In the genomic region with DNA sequence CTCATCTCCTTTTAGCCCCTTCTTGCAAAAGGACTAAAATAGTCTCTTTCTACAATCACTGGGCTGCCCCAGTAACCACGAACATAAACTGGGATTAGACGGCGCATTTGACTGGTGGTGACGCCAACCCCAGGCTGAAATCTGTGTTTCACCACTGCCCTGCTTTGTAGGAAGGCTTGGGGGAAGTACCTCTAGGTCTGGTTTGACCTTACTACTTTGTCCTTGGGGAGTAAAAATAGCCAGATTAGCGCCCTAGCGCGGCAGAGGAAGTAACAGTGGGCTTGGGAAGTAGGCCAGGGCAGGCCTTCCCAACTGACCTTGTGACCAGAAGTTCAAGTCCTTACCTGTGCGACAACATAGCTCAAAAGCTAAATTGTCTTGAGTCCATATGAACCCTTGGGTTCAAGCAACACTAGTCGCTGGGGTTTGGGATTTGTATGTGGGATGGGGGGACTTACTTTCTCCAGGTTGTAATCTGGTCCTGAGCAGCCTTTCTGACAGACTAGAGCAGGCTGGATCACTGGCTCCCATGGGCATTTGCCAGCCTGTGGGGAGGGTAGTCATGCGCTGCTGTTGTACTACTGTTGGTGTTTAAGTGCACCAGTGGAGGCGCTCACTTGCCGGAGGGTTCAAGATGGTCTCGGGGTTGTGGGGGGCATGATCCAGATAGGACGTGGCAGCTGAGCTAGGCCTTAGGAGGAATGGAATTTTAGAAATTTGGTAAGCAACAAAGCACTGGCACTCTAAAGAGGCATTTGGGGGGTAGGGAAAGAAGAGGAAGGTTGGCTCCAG, we compare ENCODE assay signal across 8 cellular contexts.
DNase-seq lines count a peak whose midpoint lies in the region; ATAC-seq lines count a peak whose summit lies in the region.

No MANE protein-coding gene starts in this region.

- peak; percentile 6 for ATAC-seq in HG03280 (IDR thresholded peaks at IDR 0.05; ENCODE audit: unreplicated experiment)
- peak; percentile 66 for ATAC-seq in stimulated activated naive B cell treated with anti-CD40 and anti-IgM and Interleukin-4, amounts not matched to agents 10 μg/mL and 1 μg/mL and 100 μg/mL, for 72 hours (replicated peaks)

- no peaks in the 10 kb centered on the region for H3K9me3 Mint-ChIP-seq in T-helper 2 cell treated with Interferon-gamma antibody and Interleukin-4, amounts not matched to agents 5 μg/mL and 100 μg/mL, for 36 hours
- no peaks in the 10 kb centered on the region for H3K9me3 Mint-ChIP-seq in stimulated activated naive B cell treated with anti-CD40 and anti-IgM and Interleukin-4, amounts not matched to agents 10 μg/mL and 1 μg/mL and 100 μg/mL, for 72 hours

- peak overlapping the region; percentile 85 for H3K4me3 Mint-ChIP-seq in T-helper 2 cell treated with Interferon-gamma antibody and Interleukin-4, amounts not matched to agents 5 μg/mL and 100 μg/mL, for 36 hours
- peak overlapping the region; percentile 88 to 89 for H3K4me3 Mint-ChIP-seq in stimulated activated naive B cell treated with anti-CD40 and anti-IgM and Interleukin-4, amounts not matched to agents 10 μg/mL and 1 μg/mL and 100 μg/mL, for 72 hours

- peak overlapping the region; percentile 91 for H3K27ac ChIP-seq in cingulate gyrus (ENCODE audit: low read depth, low read length)

- peak; percentile 52 for DNase-seq in NCI-H82 (lab: John Stamatoyannopoulos, UW)
- DNase-seq in NCI-H82 treated with DMSO at 0.1 percent for 48 hours (lab: John Stamatoyannopoulos, UW; ENCODE audit: unreplicated experiment) = no peak
- no peak for DNase-seq in T-helper 2 cell treated with Interferon-gamma antibody and Interleukin-4, amounts not matched to agents 5 μg/mL and 100 μg/mL, for 36 hours (ENCODE audit: low spot score)
- peak; percentile 52 for DNase-seq in left kidney (ENCODE audit: low read depth, low spot score)
- peak; percentile 74 for DNase-seq in stimulated activated naive B cell treated with anti-CD40 and anti-IgM and Interleukin-4, amounts not matched to agents 10 μg/mL and 1 μg/mL and 100 μg/mL, for 72 hours
- no peak for DNase-seq in GDM1 (lab: John Stamatoyannopoulos, UW)

- peaks cover 69% of the 10 kb centered on the region for H3K36me3 Mint-ChIP-seq in T-helper 2 cell treated with Interferon-gamma antibody and Interleukin-4, amounts not matched to agents 5 μg/mL and 100 μg/mL, for 36 hours (ENCODE audit: low read depth)
- H3K36me3 Mint-ChIP-seq in stimulated activated naive B cell treated with anti-CD40 and anti-IgM and Interleukin-4, amounts not matched to agents 10 μg/mL and 1 μg/mL and 100 μg/mL, for 72 hours = peaks cover 49 to 69% of the 10 kb centered on the region in 2 donors

- no peaks in the 10 kb centered on the region for H3K27me3 Mint-ChIP-seq in T-helper 2 cell treated with Interferon-gamma antibody and Interleukin-4, amounts not matched to agents 5 μg/mL and 100 μg/mL, for 36 hours (ENCODE audit: low read depth)
- no peaks in the 10 kb centered on the region for H3K27me3 Mint-ChIP-seq in stimulated activated naive B cell treated with anti-CD40 and anti-IgM and Interleukin-4, amounts not matched to agents 10 μg/mL and 1 μg/mL and 100 μg/mL, for 72 hours

- H3K27ac Mint-ChIP-seq in T-helper 2 cell treated with Interferon-gamma antibody and Interleukin-4, amounts not matched to agents 5 μg/mL and 100 μg/mL, for 36 hours = peak overlapping the region; percentile 95
- H3K27ac Mint-ChIP-seq in stimulated activated naive B cell treated with anti-CD40 and anti-IgM and Interleukin-4, amounts not matched to agents 10 μg/mL and 1 μg/mL and 100 μg/mL, for 72 hours = peak overlapping the region; percentile 97

- peaks cover 50% of the 10 kb centered on the region for H3K4me1 Mint-ChIP-seq in T-helper 2 cell treated with Interferon-gamma antibody and Interleukin-4, amounts not matched to agents 5 μg/mL and 100 μg/mL, for 36 hours (ENCODE audit: low read depth)
- H3K4me1 Mint-ChIP-seq in stimulated activated naive B cell treated with anti-CD40 and anti-IgM and Interleukin-4, amounts not matched to agents 10 μg/mL and 1 μg/mL and 100 μg/mL, for 72 hours = peaks cover 48 to 73% of the 10 kb centered on the region in 2 donors

Comparison
In these comparisons a context has a peak if more than half of its experiments do, and no peak if none do; other contexts are left out.
1. DNase-seq: peak in NCI-H82 (single experiment), left kidney (single experiment) and stimulated activated naive B cell treated with anti-CD40 and anti-IgM and Interleukin-4, amounts not matched to agents 10 μg/mL and 1 μg/mL and 100 μg/mL, for 72 hours (single experiment); none in NCI-H82 treated with DMSO at 0.1 percent for 48 hours (single experiment), T-helper 2 cell treated with Interferon-gamma antibody and Interleukin-4, amounts not matched to agents 5 μg/mL and 100 μg/mL, for 36 hours (single experiment) and GDM1 (single experiment).